ENCODE assay signal across 8 cellular contexts in the genomic region with DNA sequence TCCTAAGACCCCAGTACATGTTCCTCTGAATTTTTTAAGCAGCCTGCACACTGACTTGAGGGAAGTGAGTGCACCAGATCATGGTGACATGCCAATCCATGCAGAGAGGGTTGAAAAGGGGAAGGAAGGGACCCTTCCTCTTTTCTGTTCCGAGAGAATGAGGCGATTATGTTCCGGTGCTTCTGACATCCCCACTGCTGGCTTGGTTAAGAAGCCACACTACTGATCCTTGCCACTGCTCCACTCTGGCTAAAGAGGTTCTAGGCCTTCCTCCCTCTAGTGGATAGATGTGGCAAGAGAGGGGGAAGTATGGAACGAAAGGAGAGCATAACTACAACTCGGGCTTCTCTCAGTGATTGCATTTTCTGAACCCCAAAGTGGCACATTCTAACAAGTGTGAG. TPM values are rescaled to one million over a fixed set of nuclear protein-coding genes. Genes with fewer than 3 reads are reported as not detected.
DNase-seq lines count a peak whose midpoint lies in the region; ATAC-seq and TF ChIP-seq lines count a peak whose summit lies in the region.

No MANE protein-coding gene starts in this region.

- H3K36me3 Mint-ChIP-seq in activated CD8-positive, alpha-beta T cell treated with anti-CD3 and anti-CD28 coated beads, Interleukin-2, amount 10 ng/mL, durations not matched to agents 7 days and 5 days (ENCODE audit: low read depth), result peaks cover 7% of the 10 kb centered on the region

- TF ChIP-seq CTCF in GM12874 (IDR thresholded peaks at IDR 0.05; ENCODE audit: insufficient read depth, low read depth, low read length) (peak; percentile 77), gastroesophageal sphincter (IDR thresholded peaks at IDR 0.05) (peak in 3 of 4 experiments; percentile 54 to 62 (median 59)), parathyroid adenoma (IDR thresholded peaks at IDR 0.05) (peak; percentile 46)

- H2AFZ ChIP-seq in parathyroid adenoma, result peak overlapping the region; percentile 60

- CTCF ChIA-PET in activated CD8-positive, alpha-beta T cell treated with anti-CD3 and anti-CD28 coated beads, Interleukin-2, amount 10 ng/mL, durations not matched to agents 7 days and 5 days (lab: Charles Lee), result interaction anchor here (1.1 to 1.6 kb wide), 7 partner anchors 9 to 42 kb away, joined by 5 to 28 read pairs (median 7); a partner anchor contains a TSS

- DNase-seq in AG08396 (ENCODE audit: low spot score) (peak; percentile 79), NCI-H460 (ENCODE audit: extremely low read depth, low read depth) (peak; percentile 71)
- DNase-seq in activated CD8-positive, alpha-beta T cell treated with anti-CD3 and anti-CD28 coated beads, Interleukin-2, amount 10 ng/mL, durations not matched to agents 7 days and 5 days, result peak; percentile 60

- peaks cover 30% of the 10 kb centered on the region for H3K4me1 Mint-ChIP-seq in activated CD8-positive, alpha-beta T cell treated with anti-CD3 and anti-CD28 coated beads, Interleukin-2, amount 10 ng/mL, durations not matched to agents 7 days and 5 days (ENCODE audit: low read depth)

- H3K9ac ChIP-seq in parathyroid adenoma, result no peak overlapping the region

- H3K27ac Mint-ChIP-seq in activated CD8-positive, alpha-beta T cell treated with anti-CD3 and anti-CD28 coated beads, Interleukin-2, amount 10 ng/mL, durations not matched to agents 7 days and 5 days, result peak overlapping the region; percentile 44

- no peak for TF ChIP-seq EP300 in gastroesophageal sphincter (IDR thresholded peaks at IDR 0.05)

- H3K4me3 ChIP-seq in gastroesophageal sphincter, result no peak overlapping the region
- H3K4me3 ChIP-seq in parathyroid adenoma (ENCODE audit: low read depth, low read length), result no peak overlapping the region

- no peaks in the 10 kb centered on the region for H3K9me3 Mint-ChIP-seq in activated CD8-positive, alpha-beta T cell treated with anti-CD3 and anti-CD28 coated beads, Interleukin-2, amount 10 ng/mL, durations not matched to agents 7 days and 5 days (ENCODE audit: insufficient read depth)

- H3K27ac ChIP-seq in gastroesophageal sphincter, result peak overlapping the region in 2 of 4 donors; percentile 0 to 9
- H3K27ac ChIP-seq in parathyroid adenoma, result no peak overlapping the region

- TF ChIP-seq POLR2A in gastroesophageal sphincter (IDR thresholded peaks at IDR 0.05), result no peak

- H3K4me1 ChIP-seq in gastroesophageal sphincter (peaks cover 0 to 36% (median 7%) of the 10 kb centered on the region in 3 donors), parathyroid adenoma (peaks cover 9% of the 10 kb centered on the region)

- H3K9me3 ChIP-seq in gastroesophageal sphincter (no peaks in the 10 kb centered on the region), parathyroid adenoma (ENCODE audit: control insufficient read depth, low read length) (no peaks in the 10 kb centered on the region)

- no peak overlapping the region for H3K4me2 ChIP-seq in parathyroid adenoma (ENCODE audit: low read length)

- peak; percentile 45 for ATAC-seq in HG03045 (IDR thresholded peaks at IDR 0.05; ENCODE audit: unreplicated experiment)
- peak; percentile 54 for ATAC-seq in activated CD8-positive, alpha-beta T cell treated with anti-CD3 and anti-CD28 coated beads, Interleukin-2, amount 10 ng/mL, durations not matched to agents 7 days and 5 days
- ATAC-seq in gastroesophageal sphincter, result peak; percentile 50
- ATAC-seq in GM19397 (IDR thresholded peaks at IDR 0.05; ENCODE audit: unreplicated experiment), result no peak

- H3K27me3 ChIP-seq in gastroesophageal sphincter, result no peaks in the 10 kb centered on the region
- no peaks in the 10 kb centered on the region for H3K27me3 ChIP-seq in parathyroid adenoma (ENCODE audit: control insufficient read depth, insufficient read depth, low read length)

- no peaks in the 10 kb centered on the region for H3K79me2 ChIP-seq in parathyroid adenoma

- WGBS in gastroesophageal sphincter (ENCODE audit: low coverage in 1 of 2), 2 donors, result 38% methylated on average over 5 of the region's 5 CpGs; no CpG with 5 or more reads in 1 of the 2 donors

- no peak overlapping the region for H3K4me3 Mint-ChIP-seq in activated CD8-positive, alpha-beta T cell treated with anti-CD3 and anti-CD28 coated beads, Interleukin-2, amount 10 ng/mL, durations not matched to agents 7 days and 5 days

- H3K27me3 Mint-ChIP-seq in activated CD8-positive, alpha-beta T cell treated with anti-CD3 and anti-CD28 coated beads, Interleukin-2, amount 10 ng/mL, durations not matched to agents 7 days and 5 days (ENCODE audit: low read depth), result peaks cover 4% of the 10 kb centered on the region

- POLR2A ChIA-PET in activated CD8-positive, alpha-beta T cell treated with anti-CD3 and anti-CD28 coated beads, Interleukin-2, amount 10 ng/mL, durations not matched to agents 7 days and 5 days (lab: Charles Lee), result interaction anchor here (1.1 to 2.5 kb wide), 2 partner anchors 9 to 38 kb away, joined by 3 to 19 read pairs; a partner anchor contains a TSS

- peaks cover 0 to 16% of the 10 kb centered on the region in 2 donors for H3K36me3 ChIP-seq in gastroesophageal sphincter
- H3K36me3 ChIP-seq in parathyroid adenoma (ENCODE audit: control insufficient read depth, insufficient read depth, low read length), result no peaks in the 10 kb centered on the region

RNA-seq across cellular contexts. Expression of a gene that starts 1.8 kb away (rescaled TPM):
- 15.8 and 17.4 TPM in 2 replicates for total RNA-seq in NCI-H460 (2014; rRNA removed; shearing (Covaris generic))
- polyA plus RNA-seq in NCI-H460 (2014; cell fraction: nucleus; rRNA removed), result 41.9 and 43.3 TPM in 2 replicates
- 10 to 100 TPM; 17.0 to 19.1 TPM for total RNA-seq in activated CD8-positive, alpha-beta T cell treated with anti-CD3 and anti-CD28 coated beads, Interleukin-2, amount 10 ng/mL, durations not matched to agents 7 days and 5 days
- total RNA-seq in gastroesophageal sphincter, result 10 to 100 TPM; 37.3 to 51.0 (median 41.2) TPM

RNA-seq across cellular contexts. Expression of a gene that starts 10.8 kb away (rescaled TPM):
- 152 and 161 TPM in 2 replicates for total RNA-seq in NCI-H460 (2014; rRNA removed; shearing (Covaris generic))
- 107 and 114 TPM in 2 replicates for polyA plus RNA-seq in NCI-H460 (2014; cell fraction: nucleus; rRNA removed)
- 10 to 100 TPM; 60.8 to 70.7 TPM for total RNA-seq in activated CD8-positive, alpha-beta T cell treated with anti-CD3 and anti-CD28 coated beads, Interleukin-2, amount 10 ng/mL, durations not matched to agents 7 days and 5 days
- 10 to 100 TPM; 62.2 to 91.6 (median 68.7) TPM for total RNA-seq in gastroesophageal sphincter

RNA-seq across cellular contexts. Expression of a gene that starts 38.3 kb away (rescaled TPM):
- total RNA-seq in NCI-H460 (2014; rRNA removed; shearing (Covaris generic)), result 121 and 128 TPM in 2 replicates
- 138 and 145 TPM in 2 replicates for polyA plus RNA-seq in NCI-H460 (2014; cell fraction: nucleus; rRNA removed)
- total RNA-seq in activated CD8-positive, alpha-beta T cell treated with anti-CD3 and anti-CD28 coated beads, Interleukin-2, amount 10 ng/mL, durations not matched to agents 7 days and 5 days, result 10 to 100 TPM; 78.3 to 81.3 TPM
- total RNA-seq in gastroesophageal sphincter, result 100 to 1,000 TPM in 1 of 4 donors, 10 to 100 TPM in 3; 79.3 to 119 (median 90.0) TPM

RNA-seq across cellular contexts. Expression of a gene that starts 41.9 kb away (rescaled TPM):
- 41.0 and 44.6 TPM in 2 replicates for total RNA-seq in NCI-H460 (2014; rRNA removed; shearing (Covaris generic))
- 47.4 and 63.4 TPM in 2 replicates for polyA plus RNA-seq in NCI-H460 (2014; cell fraction: nucleus; rRNA removed)
- 10 to 100 TPM; 27.8 to 31.7 TPM for total RNA-seq in activated CD8-positive, alpha-beta T cell treated with anti-CD3 and anti-CD28 coated beads, Interleukin-2, amount 10 ng/mL, durations not matched to agents 7 days and 5 days
- 10 to 100 TPM; 14.1 to 23.0 (median 21.5) TPM for total RNA-seq in gastroesophageal sphincter

RNA-seq across cellular contexts. Expression of a gene that starts 57.4 kb away (rescaled TPM):
- total RNA-seq in NCI-H460 (2014; rRNA removed; shearing (Covaris generic)), result 3.4 and 4.2 TPM in 2 replicates
- 6.6 and 8.5 TPM in 2 replicates for polyA plus RNA-seq in NCI-H460 (2014; cell fraction: nucleus; rRNA removed)
- 10 to 100 TPM; 31.9 to 32.0 TPM for total RNA-seq in activated CD8-positive, alpha-beta T cell treated with anti-CD3 and anti-CD28 coated beads, Interleukin-2, amount 10 ng/mL, durations not matched to agents 7 days and 5 days
- total RNA-seq in gastroesophageal sphincter, result 10 to 100 TPM in 1 of 4 donors, 1 to 10 TPM in 2, under 1 TPM in 1; 0.81 to 10.5 (median 1.7) TPM
